Comparison of ENCODE assay signal across 28 cellular contexts in the genomic region with DNA sequence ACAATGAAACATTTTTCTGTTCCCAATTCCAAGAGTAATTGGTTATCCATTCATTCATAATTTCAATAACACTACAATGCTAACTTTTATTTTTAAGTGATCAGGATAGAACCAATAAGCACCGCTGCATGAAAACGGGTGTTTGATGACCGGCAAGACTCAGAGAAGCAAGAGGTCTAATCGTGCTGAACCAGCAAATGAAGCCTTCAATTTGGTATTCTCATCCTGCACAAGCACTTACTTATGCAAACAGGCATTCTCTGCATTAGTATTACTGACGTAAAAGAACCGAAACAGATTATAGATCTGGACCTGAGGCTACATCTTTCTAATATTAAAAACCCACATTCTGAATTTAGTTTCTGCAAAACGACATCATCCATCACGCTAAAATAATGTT.
"Had no signal": no experiment of that assay in that cellular context is flagged by ENCODE, and none has a peak within 500 bp of the region (broad histone marks: within the 10 kb centered on the region; RNA-seq: fewer than 3 reads in every experiment).

No MANE protein-coding gene starts in this region.

- ATAC-seq: heart right ventricle; left ventricle myocardium superior; lower lobe of right lung; right lobe of liver; stimulated activated naive CD8-positive, alpha-beta T cell treated with anti-CD3 and anti-CD28 coated beads, Interleukin-15, amount 100 ng/mL, for 72 hours; upper lobe of right lung had no signal

- H3K27me3 ChIP-seq: colonic mucosa, esophagus squamous epithelium, heart right ventricle, neural progenitor cell, right lobe of liver, suprapubic skin, transverse colon, upper lobe of right lung, uterus had no signal

- H3K9me3 Mint-ChIP-seq: dendritic cell treated with granulocyte-macrophage colony-stimulating factor and Interleukin-4, amounts not matched to agents 40 ng/mL and 50 ng/mL, for 4 days; memory B cell; nephron; neural progenitor cell; stimulated activated naive CD8-positive, alpha-beta T cell treated with anti-CD3 and anti-CD28 coated beads, Interleukin-15, amount 100 ng/mL, for 72 hours had no signal

- H3K4me1 ChIP-seq: colonic mucosa, lower lobe of right lung, parathyroid adenoma, right lobe of liver, transverse colon, upper lobe of right lung, uterus had no signal

- H3K4me1 Mint-ChIP-seq: memory B cell; stimulated activated naive CD8-positive, alpha-beta T cell treated with anti-CD3 and anti-CD28 coated beads, Interleukin-15, amount 100 ng/mL, for 72 hours had no signal

- H3K27me3 Mint-ChIP-seq: dendritic cell treated with granulocyte-macrophage colony-stimulating factor and Interleukin-4, amounts not matched to agents 40 ng/mL and 50 ng/mL, for 4 days; memory B cell; progenitor cell of endocrine pancreas; stimulated activated naive CD8-positive, alpha-beta T cell treated with anti-CD3 and anti-CD28 coated beads, Interleukin-15, amount 100 ng/mL, for 72 hours had no signal

- H3K36me3 Mint-ChIP-seq: neural progenitor cell had no signal

- H3K4me3 Mint-ChIP-seq: dendritic cell treated with granulocyte-macrophage colony-stimulating factor and Interleukin-4, amounts not matched to agents 40 ng/mL and 50 ng/mL, for 4 days; memory B cell; nephron; stimulated activated naive CD8-positive, alpha-beta T cell treated with anti-CD3 and anti-CD28 coated beads, Interleukin-15, amount 100 ng/mL, for 72 hours had no signal

- H3K79me2 ChIP-seq: parathyroid adenoma had no signal

- H3K27ac ChIP-seq: colonic mucosa, heart right ventricle, lower lobe of right lung, neural progenitor cell, parathyroid adenoma, right lobe of liver, transverse colon, upper lobe of right lung, uterus had no signal

- H3K9ac ChIP-seq: neural progenitor cell, parathyroid adenoma had no signal

- H3K4me3 ChIP-seq: colonic mucosa, esophagus squamous epithelium, heart right ventricle, lower lobe of right lung, neural progenitor cell, right lobe of liver, suprapubic skin, transverse colon, upper lobe of right lung, uterus had no signal

- H3K27ac Mint-ChIP-seq: dendritic cell treated with granulocyte-macrophage colony-stimulating factor and Interleukin-4, amounts not matched to agents 40 ng/mL and 50 ng/mL, for 4 days; memory B cell; stimulated activated naive CD8-positive, alpha-beta T cell treated with anti-CD3 and anti-CD28 coated beads, Interleukin-15, amount 100 ng/mL, for 72 hours had no signal

- H3K36me3 ChIP-seq: colonic mucosa, neural progenitor cell, right lobe of liver, suprapubic skin, transverse colon, uterus had no signal

- H2AFZ ChIP-seq: neural progenitor cell, parathyroid adenoma had no signal

- H3K9me3 ChIP-seq: colonic mucosa, esophagus squamous epithelium, heart right ventricle, lower lobe of right lung, right lobe of liver, suprapubic skin, transverse colon, upper lobe of right lung, uterus had no signal

- DNase-seq: colonic mucosa; effector CD8-positive, alpha-beta T cell; erythroblast; esophagus squamous epithelium; foreskin melanocyte; glutamatergic neuron; heart right ventricle; hippocampal formation; islet precursor cell; kidney glomerular epithelial cell; left ventricle myocardium superior; lower lobe of right lung; right lobe of liver; small intestine; stimulated activated CD4-positive, alpha-beta T cell treated with anti-CD3 and anti-CD28 coated beads, Interleukin-15, amount 100 ng/mL, for 24 hours; stimulated activated CD4-positive, alpha-beta T cell treated with anti-CD3 and anti-CD28 coated beads, Interleukin-2, amount 100 ng/mL, for 48 hours; stimulated activated naive CD4-positive, alpha-beta T cell; stimulated activated naive CD8-positive, alpha-beta T cell treated with anti-CD3 and anti-CD28 coated beads, Interleukin-15, amount 100 ng/mL, for 72 hours; transverse colon; upper lobe of right lung; uterus had no signal
